20 cellular contexts compared by ENCODE assay signal in genomic region chr15:83581381-83581780, GRCh38.
"Had no signal": no experiment of that assay in that cellular context is flagged by ENCODE, and none has a peak within 500 bp of the region (broad histone marks: within the 10 kb centered on the region; RNA-seq: fewer than 3 reads in every experiment).

No MANE protein-coding gene starts in this region.

- H3K9me3 Mint-ChIP-seq: activated B cell treated with CpG ODN at 0.5 μM for 24 hours; activated CD4-positive, alpha-beta memory T cell treated with anti-CD3 and anti-CD28 coated beads for 36 hours; brain; neural crest cell had no signal

- H3K4me1 Mint-ChIP-seq: activated B cell treated with CpG ODN at 0.5 μM for 24 hours, naive B cell, neural crest cell had no signal

- DNase-seq: activated B cell treated with CpG ODN at 0.5 μM for 24 hours; activated CD4-positive, alpha-beta memory T cell treated with anti-CD3 and anti-CD28 coated beads for 36 hours; activated CD4-positive, alpha-beta T cell treated with anti-CD3 and anti-CD28 coated beads for 4 hours; activated T-cell treated with anti-CD3 and anti-CD28 coated beads for 4 hours; amygdala; central memory CD4-positive, alpha-beta T cell; colonic mucosa; erythroblast; gastrocnemius medialis; heart left ventricle; left ventricle myocardium inferior; naive B cell; stimulated activated CD4-positive, alpha-beta T cell treated with anti-CD3 and anti-CD28 coated beads, Interleukin-2, amount 100 ng/mL, for 24 hours; stimulated activated naive CD4-positive, alpha-beta T cell treated with Interleukin-2 at 50 U/mL for 16 hours; thyroid gland had no signal

- H3K36me3 Mint-ChIP-seq: activated CD4-positive, alpha-beta memory T cell treated with anti-CD3 and anti-CD28 coated beads for 36 hours; activated naive CD8-positive, alpha-beta T cell; naive B cell had no signal

- H3K27me3 Mint-ChIP-seq: activated B cell treated with CpG ODN at 0.5 μM for 24 hours; activated CD4-positive, alpha-beta memory T cell treated with anti-CD3 and anti-CD28 coated beads for 36 hours; brain; naive B cell had no signal

- H3K27ac Mint-ChIP-seq: activated B cell treated with CpG ODN at 0.5 μM for 24 hours; activated CD4-positive, alpha-beta memory T cell treated with anti-CD3 and anti-CD28 coated beads for 36 hours; activated naive CD8-positive, alpha-beta T cell; brain had no signal

- H3K4me3 ChIP-seq: colonic mucosa, gastrocnemius medialis, heart left ventricle, left ventricle myocardium inferior, prostate gland, right atrium auricular region, thyroid gland had no signal

- H3K27ac ChIP-seq: colonic mucosa, gastrocnemius medialis, heart left ventricle, left ventricle myocardium inferior, prostate gland, right atrium auricular region, thyroid gland had no signal

- H3K4me3 Mint-ChIP-seq: activated B cell treated with CpG ODN at 0.5 μM for 24 hours; activated CD4-positive, alpha-beta memory T cell treated with anti-CD3 and anti-CD28 coated beads for 36 hours; activated naive CD8-positive, alpha-beta T cell; brain; naive B cell; neural crest cell had no signal
